Comparison of ENCODE assay signal across 1 cellular context in genomic region chr17:76276069-76276431, GRCh38.
TF ChIP-seq lines count a peak whose summit lies in the region.

No MANE protein-coding gene starts in this region.

TF ChIP-seq in IMR-90, 13 proteins besides CTCF, POLR2A, EP300 and RAD21:
- TF ChIP-seq BHLHE40 (IDR thresholded peaks at IDR 0.05; ENCODE audit: low read depth, low read length): no peak
- TF ChIP-seq MAFK (IDR thresholded peaks at IDR 0.05; ENCODE audit: low read depth, low read length): no peak
- TF ChIP-seq RFX5 (IDR thresholded peaks at IDR 0.05; ENCODE audit: low read depth, low read length): no peak
- no peak for TF ChIP-seq FOS (IDR thresholded peaks at IDR 0.05; ENCODE audit: low read depth, low read length)
